In genomic region chr4:176721459-176721858, GRCh38 we compare ENCODE assay signal across 20 cellular contexts.
"Had no signal": no experiment of that assay in that cellular context is flagged by ENCODE, and none has a peak within 500 bp of the region (broad histone marks: within the 10 kb centered on the region; RNA-seq: fewer than 3 reads in every experiment).

No MANE protein-coding gene starts in this region.

- H3K4me1 Mint-ChIP-seq: endodermal cell had no signal

- H3K4me1 ChIP-seq: esophagus squamous epithelium, left lung, lower lobe of right lung had no signal

- H3K27ac ChIP-seq: coronary artery, epithelial cell of prostate, esophagus squamous epithelium, gastrocnemius medialis, heart right ventricle, left lung, lower lobe of right lung had no signal

- H3K9me3 ChIP-seq: esophagus squamous epithelium, left lung, lower lobe of right lung, mucosa of descending colon had no signal

- H3K27me3 ChIP-seq: esophagus squamous epithelium, gastrocnemius medialis, heart right ventricle, left lung had no signal

- H3K36me3 ChIP-seq: esophagus squamous epithelium, gastrocnemius medialis, heart right ventricle, left lung, lower lobe of right lung had no signal

- H3K4me3 ChIP-seq: coronary artery, esophagus squamous epithelium, gastrocnemius medialis, heart right ventricle, left lung, lower lobe of right lung, mucosa of descending colon had no signal

- H3K27me3 Mint-ChIP-seq: effector memory CD8-positive, alpha-beta T cell had no signal

- H3K27ac Mint-ChIP-seq: effector memory CD8-positive, alpha-beta T cell; endodermal cell; mesothelial cell of epicardium had no signal

- DNase-seq: effector CD8-positive, alpha-beta T cell; effector memory CD8-positive, alpha-beta T cell; endodermal cell; esophagus squamous epithelium; foreskin fibroblast; foreskin melanocyte; gastrocnemius medialis; glutamatergic neuron; head of caudate nucleus; heart right ventricle; hippocampal formation; left cardiac atrium; left lung; left ventricle myocardium superior; lower lobe of right lung; mesenchymal stem cell; mucosa of descending colon had no signal

- H3K4me3 Mint-ChIP-seq: effector memory CD8-positive, alpha-beta T cell; endodermal cell; mesothelial cell of epicardium had no signal
